8 cellular contexts compared by ENCODE assay signal in the genomic region with DNA sequence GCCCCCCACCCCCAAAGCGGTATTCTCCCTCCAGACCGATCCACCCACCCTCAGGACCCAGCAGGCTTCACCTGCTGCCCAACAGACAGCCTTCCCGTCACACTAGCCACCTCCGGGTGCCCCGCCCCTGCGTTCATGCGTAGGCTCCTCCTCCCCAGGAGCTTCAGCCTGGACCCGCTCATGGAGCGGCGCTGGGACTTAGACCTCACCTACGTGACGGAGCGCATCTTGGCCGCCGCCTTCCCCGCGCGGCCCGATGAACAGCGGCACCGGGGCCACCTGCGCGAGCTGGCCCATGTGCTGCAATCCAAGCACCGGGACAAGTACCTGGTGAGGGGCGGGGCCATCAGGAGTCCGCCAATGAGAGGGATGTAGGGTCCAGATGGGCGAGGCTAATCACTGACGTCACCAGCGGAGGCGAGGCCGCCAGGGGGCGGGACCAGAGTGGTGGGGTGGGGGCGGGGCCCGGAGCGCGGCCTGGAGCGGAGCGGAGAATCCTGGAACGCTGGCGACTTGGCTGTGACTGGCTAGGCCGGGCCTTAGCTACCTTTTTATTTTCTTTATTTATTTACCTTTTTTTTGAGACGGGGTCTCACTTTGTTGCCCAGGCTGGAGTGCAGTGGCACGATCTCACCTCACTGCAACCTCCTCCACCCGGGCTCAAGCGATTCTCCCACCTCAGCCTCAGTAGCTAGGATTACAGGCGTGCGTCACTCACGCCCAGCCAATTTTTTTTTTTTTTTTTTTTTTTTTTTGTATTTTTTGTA. TPM values are rescaled to one million over a fixed set of nuclear protein-coding genes. Genes with fewer than 3 reads are reported as not detected.
DNase-seq lines count a peak whose midpoint lies in the region; ATAC-seq and TF ChIP-seq lines count a peak whose summit lies in the region.

No MANE protein-coding gene starts in this region.

- intact Hi-C loops in activated B cell treated with CpG ODN at 0.5 μM for 24 hours (cut with micrococcal nuclease) = loop anchor here (1.0 to 5.0 kb wide), 4 partner anchors 17 to 128 kb away; partner anchors contain the start of genes CSAD, IGFBP6, SPRYD3 and ZNF740
- intact Hi-C loops in spleen (cut with DNase I; ENCODE audit: low total_unique reads) = no loop called here

- H3K27me3 ChIP-seq in spleen (replicated peaks in 1 of 7) = peaks cover 0 to 4% (median 0%) of the 10 kb centered on the region in 7 donors

- DNase-seq in NCI-H2107 treated with DMSO at 0.1 percent for 48 hours (lab: John Stamatoyannopoulos, UW; ENCODE audit: unreplicated experiment) (peak; percentile 95), activated B cell treated with CpG ODN at 0.5 μM for 24 hours (peak; percentile 86), caudate nucleus (lab: John Stamatoyannopoulos, UW) (peak in 60 of 61 donors; percentile 59 to 98 (median 94)), inferior parietal cortex (ENCODE audit: extremely low spot score) (peak; percentile 96), spleen (peak; percentile 97), dedifferentiated amniotic fluid mesenchymal stem cell (ENCODE audit: extremely low spot score) (no peak)

- ATAC-seq in GM18511 (IDR thresholded peaks at IDR 0.05; ENCODE audit: unreplicated experiment) (peak; percentile 92), HG03025 (IDR thresholded peaks at IDR 0.05; ENCODE audit: low FRiP score, unreplicated experiment) (peak; percentile 71), activated B cell treated with CpG ODN at 0.5 μM for 24 hours (ENCODE audit: low read depth) (peak; percentile 97)

- 6 to 13% (median 8%) methylated on average over 23 to 48 of the region's 48 CpGs for WGBS in spleen, 5 donors

- POLR2A ChIA-PET in activated B cell treated with CpG ODN at 0.5 μM for 24 hours (lab: Charles Lee) = interaction anchor here (0.6 to 2.3 kb wide), 12 partner anchors 9 to 267 kb away, joined by 3 to 10 read pairs (median 4); partner anchors contain the start of genes AAAS, EIF4B and SPRYD3

- peaks cover 12% of the 10 kb centered on the region for H3K4me1 Mint-ChIP-seq in activated B cell treated with CpG ODN at 0.5 μM for 24 hours

- H3K27ac ChIP-seq in caudate nucleus (ENCODE audit: low read depth, low read length) (peak overlapping the region; percentile 98), spleen (peak overlapping the region; percentile 67 to 94 (median 87))

- no peaks in the 10 kb centered on the region for H3K9me3 Mint-ChIP-seq in activated B cell treated with CpG ODN at 0.5 μM for 24 hours

- H3K9me3 ChIP-seq in spleen = no peaks in the 10 kb centered on the region

- peaks cover 0 to 64% (median 17%) of the 10 kb centered on the region in 6 donors for H3K36me3 ChIP-seq in spleen

- H3K4me3 Mint-ChIP-seq in activated B cell treated with CpG ODN at 0.5 μM for 24 hours = peak overlapping the region; percentile 95

- no peak for TF ChIP-seq POLR2A in spleen (IDR thresholded peaks at IDR 0.05)

- TF ChIP-seq CTCF in activated B cell treated with CpG ODN at 0.5 μM for 24 hours (IDR thresholded peaks at IDR 0.05) (no peak), spleen (IDR thresholded peaks at IDR 0.05 in 8 of 11, conservative IDR thresholded peaks at IDR 0.05 in 3 of 11) (peak in 4 of 11 experiments; percentile 9 to 46 (median 32))

- H3K27me3 Mint-ChIP-seq in activated B cell treated with CpG ODN at 0.5 μM for 24 hours = peaks cover 6% of the 10 kb centered on the region

- CTCF ChIA-PET in activated B cell treated with CpG ODN at 0.5 μM for 24 hours (lab: Charles Lee) = interaction anchor here (0.5 to 3.2 kb wide), 3 partner anchors 12 to 296 kb away, joined by 3 to 11 read pairs (median 3); no protein-coding TSS in a partner anchor

- H3K27ac Mint-ChIP-seq in activated B cell treated with CpG ODN at 0.5 μM for 24 hours = peak overlapping the region; percentile 90

- H3K4me3 ChIP-seq in spleen = peak overlapping the region; percentile 57 to 90 (median 68)

- peaks cover 21 to 95% (median 46%) of the 10 kb centered on the region in 6 donors for H3K4me1 ChIP-seq in spleen

- peaks cover 2% of the 10 kb centered on the region for H3K36me3 Mint-ChIP-seq in activated B cell treated with CpG ODN at 0.5 μM for 24 hours (ENCODE audit: low read depth)

RNA-seq across cellular contexts. Expression of gene TNS2, which starts 4.4 kb away (rescaled TPM):
- 0.29 and 1.5 TPM in 2 replicates for total RNA-seq in activated B cell treated with CpG ODN at 0.5 μM for 24 hours
- total RNA-seq in spleen = 100 to 1,000 TPM in 6 of 7 donors, 10 to 100 TPM in 1; 72.4 to 301 (median 170) TPM
- polyA plus RNA-seq in spleen = 100 to 1,000 TPM in 1 of 3 donors, 10 to 100 TPM in 2; 36.6 to 159 (median 67.5) TPM

RNA-seq across cellular contexts. Expression of gene SPRYD3, which starts 24.9 kb away (rescaled TPM):
- total RNA-seq in activated B cell treated with CpG ODN at 0.5 μM for 24 hours (32.5 and 33.9 TPM in 2 replicates), spleen (10 to 100 TPM; 29.2 to 44.5 (median 36.4) TPM)
- polyA plus RNA-seq in spleen = 10 to 100 TPM; 10.8 to 31.0 (median 15.9) TPM

RNA-seq across cellular contexts. Expression of gene IGFBP6, which starts 43.2 kb away (rescaled TPM):
- not detected in 2 replicates for total RNA-seq in activated B cell treated with CpG ODN at 0.5 μM for 24 hours
- 100 to 1,000 TPM in 2 of 7 donors, 10 to 100 TPM in 5; 35.2 to 183 (median 75.6) TPM for total RNA-seq in spleen
- polyA plus RNA-seq in spleen = 100 to 1,000 TPM in 2 of 3 donors, 10 to 100 TPM in 1; 37.1 to 144 (median 130) TPM

RNA-seq across cellular contexts. Expression of gene EIF4B, which starts 48.0 kb away (rescaled TPM):
- total RNA-seq in activated B cell treated with CpG ODN at 0.5 μM for 24 hours = 726 and 733 TPM in 2 replicates
- 100 to 1,000 TPM; 379 to 490 (median 468) TPM for total RNA-seq in spleen
- 100 to 1,000 TPM; 105 to 132 (median 119) TPM for polyA plus RNA-seq in spleen

RNA-seq across cellular contexts. Expression of gene SOAT2, which starts 49.0 kb away (rescaled TPM):
- total RNA-seq in activated B cell treated with CpG ODN at 0.5 μM for 24 hours (not detected in 2 replicates), spleen (under 1 TPM in 6 of 7 donors, not detected in 1; 0.37 to 0.80 (median 0.54) TPM)
- polyA plus RNA-seq in spleen = 1 to 10 TPM in 1 of 3 donors, under 1 TPM in 2; 0.52 to 2.2 (median 0.99) TPM

Comparison
In these comparisons a context has a peak if more than half of its experiments do, and no peak if none do; other contexts are left out.
1. RNA of gene TNS2, which starts 4.4 kb away (total RNA-seq): 72.4 to 301 TPM in spleen; 0.29 to 1.5 TPM in activated B cell treated with CpG ODN at 0.5 μM for 24 hours; every median in the first group is over 10 times any median in the second.
2. RNA of gene IGFBP6, which starts 43.2 kb away (total RNA-seq): 35.2 to 183 TPM in spleen; not detected in activated B cell treated with CpG ODN at 0.5 μM for 24 hours; every median in the first group is over 10 times any median in the second.
3. Peak in every context shown above with its lines, with median percentiles within 50 percentile points of each other: ATAC-seq.